Comparison of ENCODE assay signal across 17 cellular contexts in genomic region chr7:87671-88070, GRCh38.
DNase-seq lines count a peak whose midpoint lies in the region; ATAC-seq and TF ChIP-seq lines count a peak whose summit lies in the region.
"Had no signal": no experiment of that assay in that cellular context is flagged by ENCODE, and none has a peak within 500 bp of the region (broad histone marks: within the 10 kb centered on the region; RNA-seq: fewer than 3 reads in every experiment).

No MANE protein-coding gene starts in this region.

- H3K4me1 Mint-ChIP-seq in activated CD4-positive, alpha-beta memory T cell treated with anti-CD3 and anti-CD28 coated beads, Interleukin-2, amount 10 ng/mL, durations not matched to agents 7 days and 5 days = peaks cover 22% of the 10 kb centered on the region
- peaks cover 9% of the 10 kb centered on the region for H3K4me1 Mint-ChIP-seq in activated CD4-positive, alpha-beta memory T cell treated with anti-CD3 and anti-CD28 coated beads for 36 hours (ENCODE audit: low read depth)

- no peaks in the 10 kb centered on the region for H3K27me3 Mint-ChIP-seq in activated CD4-positive, alpha-beta memory T cell treated with anti-CD3 and anti-CD28 coated beads, Interleukin-2, amount 10 ng/mL, durations not matched to agents 7 days and 5 days
- H3K27me3 Mint-ChIP-seq in activated CD4-positive, alpha-beta memory T cell treated with anti-CD3 and anti-CD28 coated beads for 36 hours = peaks cover 3% of the 10 kb centered on the region

- no peak overlapping the region for H3K4me3 Mint-ChIP-seq in activated CD4-positive, alpha-beta memory T cell treated with anti-CD3 and anti-CD28 coated beads, Interleukin-2, amount 10 ng/mL, durations not matched to agents 7 days and 5 days
- H3K4me3 Mint-ChIP-seq in activated CD4-positive, alpha-beta memory T cell treated with anti-CD3 and anti-CD28 coated beads for 36 hours = no peak overlapping the region

- no peak for TF ChIP-seq CTCF in PC-9 (conservative IDR thresholded peaks at IDR 0.05)

- peaks cover 6% of the 10 kb centered on the region for H3K9me3 Mint-ChIP-seq in activated CD4-positive, alpha-beta memory T cell treated with anti-CD3 and anti-CD28 coated beads, Interleukin-2, amount 10 ng/mL, durations not matched to agents 7 days and 5 days
- H3K9me3 Mint-ChIP-seq in activated CD4-positive, alpha-beta memory T cell treated with anti-CD3 and anti-CD28 coated beads for 36 hours = no peaks in the 10 kb centered on the region

- no peaks in the 10 kb centered on the region for H3K27me3 ChIP-seq in PC-9 (ENCODE audit: insufficient read depth, low read depth)

- no peak for ATAC-seq in left lobe of liver
- ATAC-seq in HG02571 (IDR thresholded peaks at IDR 0.05; ENCODE audit: unreplicated experiment) = no peak
- ATAC-seq in GM21528 (IDR thresholded peaks at IDR 0.05; ENCODE audit: low FRiP score, unreplicated experiment) = no peak

- peak; percentile 5 for DNase-seq in activated CD4-positive, alpha-beta memory T cell treated with anti-CD3 and anti-CD28 coated beads, Interleukin-2, amount 10 ng/mL, durations not matched to agents 7 days and 5 days
- DNase-seq in activated CD4-positive, alpha-beta memory T cell treated with anti-CD3 and anti-CD28 coated beads for 36 hours = no peak
- DNase-seq in PC-9 = no peak
- DNase-seq in left lobe of liver (ENCODE audit: low spot score) = peak; percentile 41
- DNase-seq in posterior vena cava (ENCODE audit: low spot score) = peak; percentile 62
- DNase-seq in stimulated activated CD4-positive, alpha-beta T cell treated with anti-CD3 and anti-CD28 coated beads, Interleukin-4, amount 100 ng/mL, for 4 hours = no peak
- DNase-seq: AML-193; DND-41; GM23248; KBM-7; NCI-H1105 treated with DMSO at 0.1 percent for 48 hours; NCI-H1694 treated with DMSO at 0.1 percent for 48 hours; NK-92 treated with Interleukin-12 subunit alpha and Interleukin-12 subunit beta, amount 100 ng/mL, for 24 hours; SHP77 had no signal

- H2AFZ ChIP-seq in PC-9 = no peak overlapping the region
- H2AFZ ChIP-seq: GM23248 had no signal

- H3K36me3 Mint-ChIP-seq in activated CD4-positive, alpha-beta memory T cell treated with anti-CD3 and anti-CD28 coated beads, Interleukin-2, amount 10 ng/mL, durations not matched to agents 7 days and 5 days (ENCODE audit: low read depth) = no peaks in the 10 kb centered on the region
- no peaks in the 10 kb centered on the region for H3K36me3 Mint-ChIP-seq in activated CD4-positive, alpha-beta memory T cell treated with anti-CD3 and anti-CD28 coated beads for 36 hours

- POLR2A ChIA-PET in activated CD4-positive, alpha-beta memory T cell treated with anti-CD3 and anti-CD28 coated beads, Interleukin-2, amount 10 ng/mL, durations not matched to agents 7 days and 5 days (lab: Charles Lee) = no interaction called here
- POLR2A ChIA-PET in activated CD4-positive, alpha-beta memory T cell treated with anti-CD3 and anti-CD28 coated beads for 36 hours (lab: Charles Lee) = no interaction called here
- POLR2A ChIA-PET in PC-9 (lab: Charles Lee; ENCODE audit: unreplicated experiment) = no interaction called here

- no peak overlapping the region for H3K27ac ChIP-seq in PC-9
- H3K27ac ChIP-seq: 22Rv1, GM23248 had no signal

- BruUV-seq in PC-9 (replicated peaks; lab: Mats Ljungman, UMichigan) = no TSS peak

- intact Hi-C loops in activated CD4-positive, alpha-beta memory T cell treated with anti-CD3 and anti-CD28 coated beads for 36 hours (cut with micrococcal nuclease) = no loop called here
- intact Hi-C loops in PC-9 (cut with micrococcal nuclease; ENCODE audit: unreplicated experiment) = no loop called here
- intact Hi-C loops in posterior vena cava (cut with DNase I) = no loop called here

- H3K4me3 ChIP-seq in PC-9 = no peak overlapping the region
- H3K4me3 ChIP-seq: GM23248 had no signal

- peaks cover 35% of the 10 kb centered on the region for H3F3A ChIP-seq in PC-9 (ENCODE audit: insufficient read depth, low read depth)

- no peaks in the 10 kb centered on the region for H3K79me2 ChIP-seq in PC-9 (ENCODE audit: low read depth)

- CTCF ChIA-PET in activated CD4-positive, alpha-beta memory T cell treated with anti-CD3 and anti-CD28 coated beads, Interleukin-2, amount 10 ng/mL, durations not matched to agents 7 days and 5 days (lab: Charles Lee) = no interaction called here
- CTCF ChIA-PET in activated CD4-positive, alpha-beta memory T cell treated with anti-CD3 and anti-CD28 coated beads for 36 hours (lab: Charles Lee) = no interaction called here
- CTCF ChIA-PET in PC-9 (lab: Charles Lee) = no interaction called here

- no peaks in the 10 kb centered on the region for H3K9me2 ChIP-seq in PC-9 (ENCODE audit: insufficient read depth)

- no peaks in the 10 kb centered on the region for H3K36me3 ChIP-seq in PC-9 (ENCODE audit: low read depth)

- H3K4me2 ChIP-seq in PC-9 = peak overlapping the region; percentile 70; the same call in 1 of the 2 replicates

- no peaks in the 10 kb centered on the region for H4K20me1 ChIP-seq in PC-9 (ENCODE audit: insufficient read depth)

- no peak overlapping the region for H3K27ac Mint-ChIP-seq in activated CD4-positive, alpha-beta memory T cell treated with anti-CD3 and anti-CD28 coated beads, Interleukin-2, amount 10 ng/mL, durations not matched to agents 7 days and 5 days
- H3K27ac Mint-ChIP-seq in activated CD4-positive, alpha-beta memory T cell treated with anti-CD3 and anti-CD28 coated beads for 36 hours = no peak overlapping the region

- no peaks in the 10 kb centered on the region for H3K9me3 ChIP-seq in PC-9 (ENCODE audit: insufficient read depth, low read depth)

- peaks cover 53% of the 10 kb centered on the region for H3K4me1 ChIP-seq in PC-9 (replicated peaks; ENCODE audit: insufficient read depth)

Comparison
In these comparisons a context has a peak if more than half of its experiments do, and no peak if none do; other contexts are left out.
1. DNase-seq: peak in activated CD4-positive, alpha-beta memory T cell treated with anti-CD3 and anti-CD28 coated beads, Interleukin-2, amount 10 ng/mL, durations not matched to agents 7 days and 5 days (single experiment), left lobe of liver (single experiment) and posterior vena cava (single experiment); none in activated CD4-positive, alpha-beta memory T cell treated with anti-CD3 and anti-CD28 coated beads for 36 hours (single experiment), PC-9 (0 of 2) and stimulated activated CD4-positive, alpha-beta T cell treated with anti-CD3 and anti-CD28 coated beads, Interleukin-4, amount 100 ng/mL, for 4 hours (0 of 2).